Comparison of ENCODE assay signal across 11 cellular contexts in the genomic region with DNA sequence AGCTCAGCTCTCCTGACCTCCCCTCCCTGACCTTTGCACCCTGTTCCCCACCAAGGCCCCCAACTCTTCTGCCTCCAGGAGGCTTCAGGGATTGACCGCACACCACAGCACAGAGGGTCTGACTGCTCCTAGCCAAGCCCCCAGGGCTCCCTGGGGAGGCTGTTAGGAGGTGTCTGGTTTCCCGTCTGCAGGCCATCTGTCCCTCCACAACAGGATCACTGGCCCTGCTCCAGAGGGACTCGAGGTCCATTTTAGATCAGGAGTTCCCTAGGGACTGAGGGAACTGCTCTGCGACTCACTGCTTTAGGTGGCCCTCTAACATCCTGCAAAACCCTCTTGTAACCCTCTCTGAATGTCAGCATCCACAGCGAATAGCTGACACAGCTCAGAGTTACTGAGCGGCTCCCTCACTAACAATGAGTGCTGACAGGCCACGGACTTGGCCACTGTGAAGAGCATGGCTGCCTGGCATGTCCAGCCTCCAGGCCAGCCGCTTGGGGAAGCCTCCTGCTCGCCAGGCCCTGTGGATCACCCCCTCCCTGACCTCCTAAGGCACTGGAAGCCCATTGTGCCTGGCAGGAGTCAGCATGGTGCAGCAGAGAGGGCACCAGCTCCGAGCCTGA. TPM values are rescaled to one million over a fixed set of nuclear protein-coding genes. Genes with fewer than 3 reads are reported as not detected.
DNase-seq lines count a peak whose midpoint lies in the region; ATAC-seq and TF ChIP-seq lines count a peak whose summit lies in the region.
"Had no signal": no experiment of that assay in that cellular context is flagged by ENCODE, and none has a peak within 500 bp of the region (broad histone marks: within the 10 kb centered on the region; RNA-seq: fewer than 3 reads in every experiment).

No MANE protein-coding gene starts in this region.

- no peak overlapping the region for H4K8ac ChIP-seq in IMR-90 (ENCODE audit: low read depth in 2 of 2, low read length in 2 of 2)

- H2BK15ac ChIP-seq in IMR-90 (ENCODE audit: low read depth, low read length), result no peak overlapping the region

- ATAC-seq in IMR-90 (ENCODE audit: low read depth), result no peak
- peak; percentile 44 to 62 (median 57) for ATAC-seq in heart left ventricle
- ATAC-seq: effector memory CD8-positive, alpha-beta T cell had no signal

- no peak overlapping the region for H3K18ac ChIP-seq in IMR-90 (ENCODE audit: low read depth, low read length)

- no peak overlapping the region for H2BK20ac ChIP-seq in IMR-90 (ENCODE audit: low read depth, low read length)

- H3K56ac ChIP-seq in IMR-90 (ENCODE audit: extremely low read depth, insufficient read depth, low read length), result no peak overlapping the region

- H2AK5ac ChIP-seq in IMR-90 (ENCODE audit: low read depth, low read length), result no peak overlapping the region

- H2BK5ac ChIP-seq in IMR-90 (ENCODE audit: low read depth, low read length, poor library complexity, severe bottlenecking), result no peak overlapping the region

- no peak for TF ChIP-seq POLR2A in IMR-90 (IDR thresholded peaks at IDR 0.05; ENCODE audit: low read depth, low read length)
- no peak for TF ChIP-seq POLR2A in heart left ventricle (IDR thresholded peaks at IDR 0.05)

- H3K4ac ChIP-seq in IMR-90 (ENCODE audit: low read depth, low read length), result no peak overlapping the region

- POLR2A ChIA-PET in IMR-90 (lab: Charles Lee; ENCODE audit: unreplicated experiment), result no interaction called here

- peaks cover 0 to 41% (median 0%) of the 10 kb centered on the region in 11 experiments; a peak in 8 of 22 replicates for H4K20me1 ChIP-seq in BLaER1 treated with 17β-estradiol and CSF1 and Interleukin-3, amounts not matched to agents 10 nM and 100 nM
- H4K20me1 ChIP-seq in IMR-90 (ENCODE audit: insufficient read depth, low read length), result no peaks in the 10 kb centered on the region

- H3K27me3 ChIP-seq in BLaER1 treated with 17β-estradiol and CSF1 and Interleukin-3, amounts not matched to agents 10 nM and 100 nM, result no peaks in the 10 kb centered on the region
- H3K27me3 ChIP-seq in IMR-90 (ENCODE audit: control insufficient read depth, insufficient read depth, low read length) (peaks cover 42% of the 10 kb centered on the region), heart left ventricle (no peaks in the 10 kb centered on the region)
- H3K27me3 ChIP-seq: ascending aorta had no signal

- no peak overlapping the region for H4K91ac ChIP-seq in IMR-90 (ENCODE audit: insufficient read depth, low read depth, low read length)

- CTCF ChIA-PET in IMR-90 (lab: Yijun Ruan, JAX), result no interaction called here

- H3K4me2 ChIP-seq in BLaER1 treated with 17β-estradiol and CSF1 and Interleukin-3, amounts not matched to agents 10 nM and 100 nM, result peak overlapping the region in 9 of 11 experiments; percentile 12 to 87 (median 67); a peak in 17 of 22 replicates
- no peak overlapping the region for H3K4me2 ChIP-seq in IMR-90 (ENCODE audit: low read depth, low read length)

- peak overlapping the region; percentile 62 for H2AFZ ChIP-seq in IMR-90 (replicated peaks; ENCODE audit: low read length, poor library complexity)

- no peaks in the 10 kb centered on the region for H3K9me3 ChIP-seq in BLaER1 treated with 17β-estradiol and CSF1 and Interleukin-3, amounts not matched to agents 10 nM and 100 nM (replicated peaks in 1 of 11)
- H3K9me3 ChIP-seq in IMR-90 (ENCODE audit: control insufficient read depth, insufficient read depth, low read length) (no peaks in the 10 kb centered on the region), heart left ventricle (no peaks in the 10 kb centered on the region)
- H3K9me3 ChIP-seq: ascending aorta had no signal

- H3K14ac ChIP-seq in IMR-90 (replicated peaks; ENCODE audit: low read depth, low read length), result no peak overlapping the region

- peak overlapping the region in 7 of 11 experiments; percentile 9 to 68 (median 46); a peak in 13 of 22 replicates for H3K9ac ChIP-seq in BLaER1 treated with 17β-estradiol and CSF1 and Interleukin-3, amounts not matched to agents 10 nM and 100 nM
- H3K9ac ChIP-seq in IMR-90 (ENCODE audit: low read depth, low read length), result no peak overlapping the region

- WGBS in IMR-90 (ENCODE audit: extremely low coverage in 2 of 2, insufficient read length in 1 of 2), 2 experiments, result 34% methylated on average over 5 of the region's 10 CpGs; no CpG with 5 or more reads in 1 of the 2 experiments
- 31 to 48% (median 40%) methylated on average over 10 of the region's 10 CpGs for WGBS in heart left ventricle, 4 donors

- no peak overlapping the region for H3K23ac ChIP-seq in IMR-90 (ENCODE audit: low read depth, low read length)

- dilution Hi-C loops in IMR-90 (cut with HindIII; ENCODE audit: low sequenced_read_pairs, unreplicated experiment), result no loop called here

- in situ Hi-C loops in IMR-90 (cut with MboI; ENCODE audit: low sequenced_read_pairs), result no loop called here

- H3K9me1 ChIP-seq in IMR-90 (ENCODE audit: insufficient read depth, low read length), result no peaks in the 10 kb centered on the region

- H3K27ac ChIP-seq in BLaER1 treated with 17β-estradiol and CSF1 and Interleukin-3, amounts not matched to agents 10 nM and 100 nM, result peak overlapping the region in 6 of 11 experiments; percentile 17 to 57 (median 36); a peak in 8 of 22 replicates
- H3K27ac ChIP-seq in IMR-90 (ENCODE audit: insufficient read depth, low read length) (no peak overlapping the region), heart left ventricle (no peak overlapping the region)
- H3K27ac ChIP-seq: ascending aorta had no signal

- H2BK120ac ChIP-seq in IMR-90 (ENCODE audit: low read depth, low read length), result no peak overlapping the region

- intact Hi-C loops in IMR-90 (cut with micrococcal nuclease), result no loop called here
- intact Hi-C loops in heart left ventricle (cut with DNase I), result no loop called here

- H2AK9ac ChIP-seq in IMR-90 (replicated peaks; ENCODE audit: low read depth, low read length, poor library complexity), result no peak overlapping the region

- peaks cover 53 to 99% (median 65%) of the 10 kb centered on the region in 11 experiments for H3K36me3 ChIP-seq in BLaER1 treated with 17β-estradiol and CSF1 and Interleukin-3, amounts not matched to agents 10 nM and 100 nM
- no peaks in the 10 kb centered on the region for H3K36me3 ChIP-seq in IMR-90 (ENCODE audit: control insufficient read depth, insufficient read depth, low read length)
- no peaks in the 10 kb centered on the region for H3K36me3 ChIP-seq in heart left ventricle

- no peak for TF ChIP-seq RAD21 in IMR-90 (IDR thresholded peaks at IDR 0.05; ENCODE audit: low read length)

- no TSS peak for BruUV-seq in IMR-90 (replicated peaks; lab: Mats Ljungman, UMichigan)

- DNase-seq in IMR-90 (no peak), RPMI7951 (ENCODE audit: low read depth) (peak; percentile 50), heart left ventricle (peak in 2 of 5 donors; percentile 40 to 67), amygdala (lab: John Stamatoyannopoulos, UW) (no peak), SIG-M5 treated with dmso at 0.1 percent for 504 hours (lab: John Stamatoyannopoulos, UW; ENCODE audit: unreplicated experiment) (no peak), inferior parietal cortex (ENCODE audit: extremely low spot score) (no peak), HCEC 1CT (no peak)
- DNase-seq: effector memory CD8-positive, alpha-beta T cell; OCI-M1 had no signal

- TF ChIP-seq CTCF in IMR-90 (conservative IDR thresholded peaks at IDR 0.05; ENCODE audit: low read depth, low read length) (no peak), heart left ventricle (IDR thresholded peaks at IDR 0.05) (no peak)

- H3K4me1 ChIP-seq in BLaER1 treated with 17β-estradiol and CSF1 and Interleukin-3, amounts not matched to agents 10 nM and 100 nM, result peaks cover 13 to 64% (median 55%) of the 10 kb centered on the region in 10 experiments; a peak in 19 of 20 replicates
- no peaks in the 10 kb centered on the region for H3K4me1 ChIP-seq in IMR-90 (ENCODE audit: control insufficient read depth, insufficient read depth, low read length)
- H3K4me1 ChIP-seq in heart left ventricle, result peaks cover 0 to 10% (median 0%) of the 10 kb centered on the region in 12 donors
- H3K4me1 ChIP-seq: ascending aorta had no signal

- no peaks in the 10 kb centered on the region for H3K79me1 ChIP-seq in IMR-90 (ENCODE audit: low read depth in 1 of 2, low read length in 2 of 2)

- H3K4me3 ChIP-seq in BLaER1 treated with 17β-estradiol and CSF1 and Interleukin-3, amounts not matched to agents 10 nM and 100 nM, result no peak overlapping the region
- no peak overlapping the region for H3K4me3 ChIP-seq in IMR-90 (ENCODE audit: insufficient read depth, low read depth, low read length)
- no peak overlapping the region for H3K4me3 ChIP-seq in heart left ventricle
- H3K4me3 ChIP-seq: ascending aorta had no signal

- no peak overlapping the region for H4K5ac ChIP-seq in IMR-90 (ENCODE audit: low read depth, low read length)

TF ChIP-seq in IMR-90, 13 proteins besides CTCF, POLR2A, EP300 and RAD21 (continues in another document):
- TF ChIP-seq SMC3 (IDR thresholded peaks at IDR 0.05; ENCODE audit: low read depth, low read length) (no peak), FOS (IDR thresholded peaks at IDR 0.05; ENCODE audit: low read depth, low read length) (no peak), RFX5 (IDR thresholded peaks at IDR 0.05; ENCODE audit: low read depth, low read length) (no peak), NFE2L2 (IDR thresholded peaks at IDR 0.05; ENCODE audit: low read depth, low read length) (no peak), CEBPB (IDR thresholded peaks at IDR 0.05; ENCODE audit: low read depth, low read length) (no peak)

RNA-seq across cellular contexts. Expression of gene GRIK5, which starts 17.7 kb away (rescaled TPM):
- not detected in 2 replicates for total RNA-seq in IMR-90 (2012; rRNA removed)
- polyA plus RNA-seq in IMR-90 (2012; rRNA removed), result 0.07 and 0.10 TPM in 2 replicates
- 0.12 TPM in 1 of 2 replicates, not detected in the other for polyA plus RNA-seq in IMR-90 (2012; cell fraction: cytosol; rRNA removed)
- polyA plus RNA-seq in IMR-90 (2012; cell fraction: nucleus; rRNA removed; ENCODE audit: low replicate concordance), result 0.57 and 1.1 TPM in 2 replicates
- not detected in 2 replicates for total RNA-seq in RPMI7951 (2014; rRNA removed; shearing (Covaris generic))
- total RNA-seq in heart left ventricle, result 1 to 10 TPM; 1.4 to 9.0 (median 3.6) TPM
- polyA plus RNA-seq in heart left ventricle, result under 1 TPM; 0.28 to 0.72 TPM

RNA-seq across cellular contexts. Expression of gene ZNF574, which starts 23.6 kb away (rescaled TPM):
- total RNA-seq in IMR-90 (2012; rRNA removed) (8.1 and 10.0 TPM in 2 replicates), heart left ventricle (10 to 100 TPM in 3 of 9 donors, 1 to 10 TPM in 6; 6.3 to 17.7 (median 8.8) TPM)
- polyA plus RNA-seq in IMR-90 (2012; rRNA removed) (12.7 and 14.1 TPM in 2 replicates), heart left ventricle (1 to 10 TPM; 5.1 to 6.9 TPM)
- polyA plus RNA-seq in IMR-90 (2012; cell fraction: cytosol; rRNA removed), result 4.9 and 11.7 TPM in 2 replicates
- polyA plus RNA-seq in IMR-90 (2012; cell fraction: nucleus; rRNA removed; ENCODE audit: low replicate concordance), result 4.1 and 12.6 TPM in 2 replicates
- total RNA-seq in RPMI7951 (2014; rRNA removed; shearing (Covaris generic)), result 18.1 and 20.6 TPM in 2 replicates

RNA-seq across cellular contexts. Expression of gene ATP1A3, which starts 58.3 kb away (rescaled TPM):
- total RNA-seq in IMR-90 (2012; rRNA removed) (under 0.01 TPM in 2 replicates), heart left ventricle (100 to 1,000 TPM; 165 to 414 (median 231) TPM)
- polyA plus RNA-seq in IMR-90 (2012; rRNA removed) (0.11 and 0.12 TPM in 2 replicates), heart left ventricle (100 to 1,000 TPM in 1 of 2 donors, 10 to 100 TPM in 1; 48.3 to 117 TPM)
- 0.04 and 0.10 TPM in 2 replicates for polyA plus RNA-seq in IMR-90 (2012; cell fraction: cytosol; rRNA removed)
- 0.06 and 0.16 TPM in 2 replicates for polyA plus RNA-seq in IMR-90 (2012; cell fraction: nucleus; rRNA removed; ENCODE audit: low replicate concordance)
- total RNA-seq in RPMI7951 (2014; rRNA removed; shearing (Covaris generic)), result under 0.01 and 0.10 TPM in 2 replicates

Comparison
In these comparisons a context has a peak if more than half of its experiments do, and no peak if none do; other contexts are left out.
1. H3K27ac ChIP-seq: peak in BLaER1 treated with 17β-estradiol and CSF1 and Interleukin-3, amounts not matched to agents 10 nM and 100 nM (6 of 11); none in IMR-90 (single experiment) and heart left ventricle (0 of 12).
2. RNA of gene ATP1A3, which starts 58.3 kb away (total RNA-seq): 165 to 414 TPM in heart left ventricle; under 0.01 TPM in IMR-90 and under 0.01 to 0.10 TPM in RPMI7951; every median in the first group is over 100 times any median in the second.